In the genomic region with DNA sequence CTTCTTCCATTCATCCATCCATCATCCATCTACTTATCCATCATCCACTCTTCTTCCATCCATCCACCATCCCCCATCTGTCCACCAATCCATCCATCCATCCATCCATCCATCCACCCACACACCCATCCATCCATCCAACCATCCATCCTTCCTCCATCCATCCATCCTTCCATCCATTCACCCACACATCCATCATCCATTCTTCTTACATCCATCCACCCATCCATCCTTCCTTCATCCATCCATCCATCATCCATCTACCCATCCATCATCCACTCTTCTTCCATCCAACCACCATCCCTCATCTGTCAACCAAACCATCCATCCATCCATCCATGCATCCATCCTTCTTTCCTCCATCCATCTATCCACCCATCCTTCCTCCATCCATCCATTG, we compare ENCODE assay signal across 28 cellular contexts.
"Had no signal": no experiment of that assay in that cellular context is flagged by ENCODE, and none has a peak within 500 bp of the region (broad histone marks: within the 10 kb centered on the region; RNA-seq: fewer than 3 reads in every experiment).

No MANE protein-coding gene starts in this region.

- H3K4me3 ChIP-seq: left lung, lower lobe of right lung, right atrium auricular region, skin epidermis, stomach, testis, thyroid gland, transverse colon, upper lobe of left lung had no signal

- H3K27ac ChIP-seq: left lung, lower lobe of right lung, parathyroid adenoma, right atrium auricular region, skin epidermis, stomach, testis, thyroid gland, transverse colon, upper lobe of left lung had no signal

- FAIRE-seq: islet of Langerhans, kidney had no signal

- H3K27ac Mint-ChIP-seq: immature natural killer cell; nephron; stimulated activated effector memory CD8-positive, alpha-beta T cell treated with anti-CD3 and anti-CD28 coated beads, Interleukin-12 subunit alpha, Interleukin-12 subunit beta, amount 100 ng/mL, for 72 hours had no signal

- H3K4me1 Mint-ChIP-seq: immature natural killer cell; naive thymus-derived CD8-positive, alpha-beta T cell; nephron; stimulated activated effector memory CD8-positive, alpha-beta T cell treated with anti-CD3 and anti-CD28 coated beads, Interleukin-12 subunit alpha, Interleukin-12 subunit beta, amount 100 ng/mL, for 72 hours had no signal

- H3K4me3 Mint-ChIP-seq: immature natural killer cell; nephron; neural crest cell; stimulated activated effector memory CD8-positive, alpha-beta T cell treated with anti-CD3 and anti-CD28 coated beads, Interleukin-12 subunit alpha, Interleukin-12 subunit beta, amount 100 ng/mL, for 72 hours had no signal

- H3K36me3 ChIP-seq: left lung, lower lobe of right lung, right atrium auricular region, stomach, thyroid gland, transverse colon, upper lobe of left lung had no signal

- H3K36me3 Mint-ChIP-seq: stimulated activated effector memory CD8-positive, alpha-beta T cell treated with anti-CD3 and anti-CD28 coated beads, Interleukin-12 subunit alpha, Interleukin-12 subunit beta, amount 100 ng/mL, for 72 hours had no signal

- H3K9me3 ChIP-seq: testis, thyroid gland, transverse colon had no signal

- H3K27me3 ChIP-seq: right atrium auricular region, testis, thyroid gland, upper lobe of left lung had no signal

- DNase-seq: hypothalamus; immature natural killer cell; left colon; left lung; lower lobe of right lung; mammary epithelial cell; mesenchymal stem cell; nucleus accumbens; stimulated activated CD4-positive, alpha-beta T cell treated with anti-CD3 and anti-CD28 coated beads, Interleukin-12 subunit alpha, Interleukin-12 subunit beta, amount 100 ng/mL, for 4 hours; stimulated activated CD4-positive, alpha-beta T cell treated with anti-CD3 and anti-CD28 coated beads, Interleukin-15, amount 100 ng/mL, for 24 hours; stimulated activated CD4-positive, alpha-beta T cell treated with anti-CD3 and anti-CD28 coated beads, Interleukin-2, amount 100 ng/mL, for 24 hours; stimulated activated CD4-positive, alpha-beta T cell treated with anti-CD3 and anti-CD28 coated beads, Interleukin-4, amount 100 ng/mL, for 1 hour; stimulated activated naive CD4-positive, alpha-beta T cell; stomach; testis; thyroid gland; transverse colon; upper lobe of left lung had no signal

- H3K79me2 ChIP-seq: parathyroid adenoma had no signal

- ATAC-seq: left colon; left lung; lower lobe of right lung; naive thymus-derived CD8-positive, alpha-beta T cell; sciatic nerve; stimulated activated effector memory CD8-positive, alpha-beta T cell treated with anti-CD3 and anti-CD28 coated beads, Interleukin-12 subunit alpha, Interleukin-12 subunit beta, amount 100 ng/mL, for 72 hours had no signal

- H3K9ac ChIP-seq: parathyroid adenoma had no signal

- H2AFZ ChIP-seq: parathyroid adenoma had no signal

- H3K4me1 ChIP-seq: left lung, lower lobe of right lung, parathyroid adenoma, right atrium auricular region, stomach, testis, thyroid gland, transverse colon, upper lobe of left lung had no signal
